ENCODE assay signal across 8 cellular contexts in the genomic region with DNA sequence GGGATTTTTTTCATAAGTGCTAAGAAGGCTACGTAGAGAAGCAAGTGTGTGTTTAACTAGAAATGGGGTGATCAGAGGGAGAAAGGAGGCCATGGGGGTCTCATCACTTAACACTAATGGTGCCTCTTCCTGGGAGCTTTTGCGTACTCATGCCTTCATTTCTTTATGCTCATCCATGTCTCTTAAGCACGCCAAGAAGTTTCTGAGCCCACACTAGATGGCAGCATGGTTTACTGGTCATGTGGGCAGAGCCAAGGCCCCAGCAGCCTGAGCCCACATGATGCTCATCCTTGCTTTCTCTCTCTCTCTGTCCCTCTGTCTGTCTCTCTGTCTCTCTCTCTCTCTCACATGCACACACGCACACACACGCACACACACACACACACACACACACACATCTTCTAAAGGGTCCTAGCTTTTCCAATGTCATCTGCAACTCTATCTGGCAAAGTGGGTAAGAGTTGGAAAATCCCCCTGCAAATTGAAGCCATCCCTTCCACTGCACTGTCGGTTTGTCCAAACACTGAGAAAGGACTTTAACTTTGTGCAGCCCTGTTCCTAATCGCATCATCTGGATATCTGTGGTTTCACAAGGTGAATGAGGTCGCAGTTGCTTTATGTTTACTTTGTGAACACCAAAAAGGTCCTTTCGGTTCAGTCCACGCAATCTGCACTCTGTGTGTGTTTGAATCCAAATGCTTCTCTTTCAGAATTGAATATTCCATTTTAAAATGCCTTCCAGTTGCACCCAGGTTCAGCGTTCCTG.
DNase-seq lines count a peak whose midpoint lies in the region; ATAC-seq lines count a peak whose summit lies in the region.

No MANE protein-coding gene starts in this region.

- ATAC-seq in HG03354 (IDR thresholded peaks at IDR 0.05; ENCODE audit: poor library complexity, severe bottlenecking, unreplicated experiment) (peak; percentile 59), HG02938 (IDR thresholded peaks at IDR 0.05; ENCODE audit: unreplicated experiment) (no peak), T-helper 17 cell (no peak)

- no peaks in the 10 kb centered on the region for H3K9me3 ChIP-seq in T-helper 17 cell (ENCODE audit: control insufficient read depth, low read length, poor library complexity, severe bottlenecking)

- no peak overlapping the region for H3K4me3 Mint-ChIP-seq in T-helper 17 cell

- peak; percentile 20 for DNase-seq in NCI-H2107 treated with DMSO at 0.1 percent for 48 hours (lab: John Stamatoyannopoulos, UW; ENCODE audit: unreplicated experiment)
- DNase-seq in NCI-H2107 (lab: John Stamatoyannopoulos, UW) = no peak
- DNase-seq in SHP77 (lab: John Stamatoyannopoulos, UW) = peak; percentile 36 to 46
- DNase-seq in foreskin melanocyte = peak; percentile 6
- peak; percentile 67 for DNase-seq in renal cortical epithelial cell (ENCODE audit: low read depth)
- no peak for DNase-seq in T-helper 17 cell

- H3K27ac Mint-ChIP-seq in T-helper 17 cell = no peak overlapping the region

- H3K4me1 Mint-ChIP-seq in T-helper 17 cell = no peaks in the 10 kb centered on the region

- no peaks in the 10 kb centered on the region for H3K27me3 Mint-ChIP-seq in T-helper 17 cell

- H3K36me3 Mint-ChIP-seq in T-helper 17 cell (ENCODE audit: low read depth) = no peaks in the 10 kb centered on the region

Comparison
In these comparisons a context has a peak if more than half of its experiments do, and no peak if none do; other contexts are left out.
1. DNase-seq: peak in NCI-H2107 treated with DMSO at 0.1 percent for 48 hours (single experiment), SHP77 (2 of 2), foreskin melanocyte (single experiment) and renal cortical epithelial cell (single experiment); none in NCI-H2107 (single experiment) and T-helper 17 cell (0 of 3).